In genomic region chr12:53476769-53477209, GRCh38 we compare ENCODE assay signal across 9 cellular contexts. TPM values are rescaled to one million over a fixed set of nuclear protein-coding genes. Genes with fewer than 3 reads are reported as not detected.
DNase-seq lines count a peak whose midpoint lies in the region; ATAC-seq and TF ChIP-seq lines count a peak whose summit lies in the region.
"Had no signal": no experiment of that assay in that cellular context is flagged by ENCODE, and none has a peak within 500 bp of the region (broad histone marks: within the 10 kb centered on the region; RNA-seq: fewer than 3 reads in every experiment).

No MANE protein-coding gene starts in this region.

- H3K27ac ChIP-seq in right atrium auricular region (no peak overlapping the region), RWPE2 (ENCODE audit: poor library complexity, severe bottlenecking) (no peak overlapping the region)
- H3K27ac ChIP-seq: epithelial cell of prostate had no signal

- no peak for TF ChIP-seq POLR2A in lower leg skin (IDR thresholded peaks at IDR 0.05)

- in situ Hi-C loops in GM13976 (cut with MboI; ENCODE audit: low sequenced_read_pairs, unreplicated experiment), result no loop called here

- H3K4me1 ChIP-seq in right atrium auricular region, result peaks cover 0 to 70% of the 10 kb centered on the region in 2 donors
- H3K4me1 ChIP-seq in RWPE2 (ENCODE audit: insufficient read depth, poor library complexity, severe bottlenecking), result peaks cover 7% of the 10 kb centered on the region

- ATAC-seq in Right ventricle myocardium superior (ENCODE audit: poor library complexity) (peak; percentile 44), RWPE2 (ENCODE audit: low read depth) (no peak), HG03520 (IDR thresholded peaks at IDR 0.05; ENCODE audit: unreplicated experiment) (no peak)

- H3K27me3 ChIP-seq in right atrium auricular region (no peaks in the 10 kb centered on the region), RWPE2 (ENCODE audit: insufficient read depth, poor library complexity, severe bottlenecking) (no peaks in the 10 kb centered on the region)

- intact Hi-C loops in Right ventricle myocardium superior (cut with DNase I) (no loop called here), lower leg skin (cut with DNase I; ENCODE audit: low total_unique reads) (no loop called here)

- DNase-seq in Right ventricle myocardium superior, result no peak
- DNase-seq in right atrium auricular region (ENCODE audit: low spot score), result no peak
- no peak for DNase-seq in RWPE2 (ENCODE audit: low spot score)
- peak; percentile 51 for DNase-seq in fibroblast of the aortic adventitia (ENCODE audit: low read depth)
- DNase-seq in OCI-M2 (lab: John Stamatoyannopoulos, UW; ENCODE audit: unreplicated experiment), result no peak
- DNase-seq in lower leg skin (ENCODE audit: low spot score in 2 of 2), result no peak
- DNase-seq in GM13976 (ENCODE audit: low spot score), result no peak

- TF ChIP-seq CTCF in right atrium auricular region (IDR thresholded peaks at IDR 0.05) (peak in 1 of 2 donors; percentile 37), RWPE2 (IDR thresholded peaks at IDR 0.05; ENCODE audit: poor library complexity, severe bottlenecking) (peak; percentile 37), fibroblast of the aortic adventitia (IDR thresholded peaks at IDR 0.05; ENCODE audit: insufficient read depth, low read length) (peak; percentile 19), lower leg skin (IDR thresholded peaks at IDR 0.05) (no peak), GM13976 (IDR thresholded peaks at IDR 0.05; ENCODE audit: borderline replicate concordance, control extremely low read depth, extremely low read depth, insufficient read depth, missing control alignments) (no peak)

- H3K4me3 ChIP-seq in right atrium auricular region, result no peak overlapping the region
- no peak overlapping the region for H3K4me3 ChIP-seq in RWPE2 (ENCODE audit: severe bottlenecking)
- H3K4me3 ChIP-seq in fibroblast of the aortic adventitia (ENCODE audit: low read depth, low read length), result no peak overlapping the region
- no peak overlapping the region for H3K4me3 ChIP-seq in lower leg skin (ENCODE audit: low read depth, poor library complexity, severe bottlenecking)

- H3K36me3 ChIP-seq in right atrium auricular region (peaks cover 97% of the 10 kb centered on the region), RWPE2 (ENCODE audit: low read depth) (peaks cover 99% of the 10 kb centered on the region)

- H3K9me3 ChIP-seq in right atrium auricular region, result no peaks in the 10 kb centered on the region
- H3K9me3 ChIP-seq in RWPE2 (ENCODE audit: severe bottlenecking), result no peaks in the 10 kb centered on the region

- WGBS in lower leg skin, 2 donors, result 70 to 81% methylated on average over 2 of the region's 2 CpGs

RNA-seq across cellular contexts. Expression of gene MAP3K12, which starts 22.5 kb away (rescaled TPM):
- total RNA-seq in Right ventricle myocardium superior (5.5 TPM), right atrium auricular region (1 to 10 TPM; 2.6 to 9.8 TPM), fibroblast of the aortic adventitia (ENCODE audit: low replicate concordance) (32.1 and 118 TPM in 2 replicates), lower leg skin (10 to 100 TPM in 2 of 4 donors, 1 to 10 TPM in 2; 6.4 to 12.8 (median 9.4) TPM)

RNA-seq across cellular contexts. Expression of gene TARBP2, which starts 24.3 kb away (rescaled TPM):
- total RNA-seq in Right ventricle myocardium superior, result 10.8 TPM
- 10 to 100 TPM; 11.1 to 18.9 TPM for total RNA-seq in right atrium auricular region
- 32.4 and 43.9 TPM in 2 replicates for total RNA-seq in fibroblast of the aortic adventitia (ENCODE audit: low replicate concordance)
- total RNA-seq in lower leg skin, result 10 to 100 TPM; 25.9 to 34.1 (median 31.0) TPM

RNA-seq across cellular contexts. Expression of gene PCBP2, which starts 24.9 kb away (rescaled TPM):
- total RNA-seq in Right ventricle myocardium superior (503 TPM), right atrium auricular region (100 to 1,000 TPM; 288 to 378 TPM), fibroblast of the aortic adventitia (ENCODE audit: low replicate concordance) (165 and 233 TPM in 2 replicates), lower leg skin (100 to 1,000 TPM; 343 to 507 (median 389) TPM)

RNA-seq across cellular contexts. Expression of gene NPFF, which starts 30.5 kb away (rescaled TPM):
- total RNA-seq in Right ventricle myocardium superior (not detected), right atrium auricular region (not detected), fibroblast of the aortic adventitia (ENCODE audit: low replicate concordance) (not detected in 2 replicates), lower leg skin (not detected)

RNA-seq across cellular contexts. Expression of gene PRR13, which starts 35.3 kb away (rescaled TPM):
- total RNA-seq in Right ventricle myocardium superior, result 46.0 TPM
- 10 to 100 TPM; 38.8 to 60.6 TPM for total RNA-seq in right atrium auricular region
- 59.5 and 60.0 TPM in 2 replicates for total RNA-seq in fibroblast of the aortic adventitia (ENCODE audit: low replicate concordance)
- total RNA-seq in lower leg skin, result 10 to 100 TPM; 33.2 to 62.6 (median 49.9) TPM

Comparison
In these comparisons a context has a peak if more than half of its experiments do, and no peak if none do; other contexts are left out.
1. CTCF ChIP-seq: peak in RWPE2 (single experiment) and fibroblast of the aortic adventitia (single experiment); none in lower leg skin (0 of 3) and GM13976 (single experiment).